12 cellular contexts compared by ENCODE assay signal in genomic region chr6:111922454-111923297, GRCh38. TPM values are rescaled to one million over a fixed set of nuclear protein-coding genes. Genes with fewer than 3 reads are reported as not detected.
DNase-seq lines count a peak whose midpoint lies in the region; ATAC-seq and TF ChIP-seq lines count a peak whose summit lies in the region.
"Had no signal": no experiment of that assay in that cellular context is flagged by ENCODE, and none has a peak within 500 bp of the region (broad histone marks: within the 10 kb centered on the region; RNA-seq: fewer than 3 reads in every experiment).

No MANE protein-coding gene starts in this region.

- H3K27me3 ChIP-seq in neural progenitor cell = no peaks in the 10 kb centered on the region
- H3K27me3 ChIP-seq: cardiac muscle cell, thyroid gland had no signal

- H3K36me3 ChIP-seq in neural progenitor cell = no peaks in the 10 kb centered on the region
- H3K36me3 ChIP-seq: cardiac muscle cell, thyroid gland had no signal

- no peaks in the 10 kb centered on the region for H3K9me3 Mint-ChIP-seq in activated naive CD8-positive, alpha-beta T cell (ENCODE audit: low read depth)
- no peaks in the 10 kb centered on the region for H3K9me3 Mint-ChIP-seq in neural progenitor cell
- no peaks in the 10 kb centered on the region for H3K9me3 Mint-ChIP-seq in stimulated activated memory B cell treated with anti-CD40 and anti-IgM and Interleukin-4, amounts not matched to agents 10 μg/mL and 1 μg/mL and 100 μg/mL, for 72 hours
- H3K9me3 Mint-ChIP-seq: naive thymus-derived CD8-positive, alpha-beta T cell had no signal

- no peaks in the 10 kb centered on the region for H3K27me3 Mint-ChIP-seq in activated naive CD8-positive, alpha-beta T cell
- no peaks in the 10 kb centered on the region for H3K27me3 Mint-ChIP-seq in neural progenitor cell (ENCODE audit: insufficient read depth, low read depth)
- H3K27me3 Mint-ChIP-seq in stimulated activated memory B cell treated with anti-CD40 and anti-IgM and Interleukin-4, amounts not matched to agents 10 μg/mL and 1 μg/mL and 100 μg/mL, for 72 hours = peaks cover 9% of the 10 kb centered on the region
- H3K27me3 Mint-ChIP-seq: naive thymus-derived CD8-positive, alpha-beta T cell had no signal

- no peak overlapping the region for H2AFZ ChIP-seq in neural progenitor cell (replicated peaks)

- DNase-seq in NCI-H2107 treated with DMSO at 0.1 percent for 48 hours (lab: John Stamatoyannopoulos, UW; ENCODE audit: unreplicated experiment) (peak; percentile 36), NCI-H2107 (lab: John Stamatoyannopoulos, UW) (no peak), NCI-H2029 (lab: John Stamatoyannopoulos, UW) (peak; percentile 95), neural progenitor cell (ENCODE audit: low spot score) (peak; percentile 17), foreskin melanocyte (no peak)
- DNase-seq in activated effector memory CD4-positive, alpha-beta T cell treated with Interleukin-2 at 50 U/mL for 16 hours = no peak
- DNase-seq: activated CD4-positive, alpha-beta T cell treated with anti-CD3 and anti-CD28 coated beads for 48 hours; naive thymus-derived CD8-positive, alpha-beta T cell; thyroid gland had no signal

- peaks cover 35% of the 10 kb centered on the region for H3K4me1 ChIP-seq in neural progenitor cell
- H3K4me1 ChIP-seq: thyroid gland had no signal

- peak overlapping the region; percentile 58 for H3K27ac Mint-ChIP-seq in activated naive CD8-positive, alpha-beta T cell
- H3K27ac Mint-ChIP-seq in neural progenitor cell = no peak overlapping the region
- no peak overlapping the region for H3K27ac Mint-ChIP-seq in stimulated activated memory B cell treated with anti-CD40 and anti-IgM and Interleukin-4, amounts not matched to agents 10 μg/mL and 1 μg/mL and 100 μg/mL, for 72 hours

- no peak for ATAC-seq in stimulated activated memory B cell treated with anti-CD40 and anti-IgM and Interleukin-4, amounts not matched to agents 10 μg/mL and 1 μg/mL and 100 μg/mL, for 72 hours
- ATAC-seq: naive thymus-derived CD8-positive, alpha-beta T cell had no signal

- no peak overlapping the region for H3K9ac ChIP-seq in neural progenitor cell

- H4K20me1 ChIP-seq in neural progenitor cell (ENCODE audit: low read depth) = no peaks in the 10 kb centered on the region

- no peak overlapping the region for H3K4me3 Mint-ChIP-seq in activated naive CD8-positive, alpha-beta T cell
- no peak overlapping the region for H3K4me3 Mint-ChIP-seq in neural progenitor cell
- no peak overlapping the region for H3K4me3 Mint-ChIP-seq in stimulated activated memory B cell treated with anti-CD40 and anti-IgM and Interleukin-4, amounts not matched to agents 10 μg/mL and 1 μg/mL and 100 μg/mL, for 72 hours
- H3K4me3 Mint-ChIP-seq: naive thymus-derived CD8-positive, alpha-beta T cell had no signal

- H3F3A ChIP-seq in neural progenitor cell (ENCODE audit: low read depth) = peaks cover 6% of the 10 kb centered on the region

- no peaks in the 10 kb centered on the region for H3K36me3 Mint-ChIP-seq in activated naive CD8-positive, alpha-beta T cell
- no peaks in the 10 kb centered on the region for H3K36me3 Mint-ChIP-seq in neural progenitor cell
- H3K36me3 Mint-ChIP-seq in stimulated activated memory B cell treated with anti-CD40 and anti-IgM and Interleukin-4, amounts not matched to agents 10 μg/mL and 1 μg/mL and 100 μg/mL, for 72 hours = no peaks in the 10 kb centered on the region
- H3K36me3 Mint-ChIP-seq: naive thymus-derived CD8-positive, alpha-beta T cell had no signal

- H3K9me3 ChIP-seq in neural progenitor cell (ENCODE audit: low read depth) = no peaks in the 10 kb centered on the region
- H3K9me3 ChIP-seq: thyroid gland had no signal

- no peaks in the 10 kb centered on the region for H3K79me2 ChIP-seq in neural progenitor cell (ENCODE audit: low read depth)

- no peak overlapping the region for H3K4me3 ChIP-seq in neural progenitor cell
- H3K4me3 ChIP-seq: cardiac muscle cell, thyroid gland had no signal

- H3K27ac ChIP-seq in neural progenitor cell = no peak overlapping the region
- H3K27ac ChIP-seq: cardiac muscle cell, thyroid gland had no signal

- H3K4me1 Mint-ChIP-seq in activated naive CD8-positive, alpha-beta T cell (ENCODE audit: low read depth) = peaks cover 30% of the 10 kb centered on the region
- peaks cover 15% of the 10 kb centered on the region for H3K4me1 Mint-ChIP-seq in neural progenitor cell
- H3K4me1 Mint-ChIP-seq in stimulated activated memory B cell treated with anti-CD40 and anti-IgM and Interleukin-4, amounts not matched to agents 10 μg/mL and 1 μg/mL and 100 μg/mL, for 72 hours = no peaks in the 10 kb centered on the region

- H3K4me2 ChIP-seq in neural progenitor cell = peak overlapping the region; percentile 16

- no peak for TF ChIP-seq CTCF in neural progenitor cell (IDR thresholded peaks at IDR 0.05)

RNA-seq across cellular contexts. Expression of gene FYN, which starts 49.4 kb away (rescaled TPM):
- total RNA-seq in neural progenitor cell (ENCODE audit: low replicate concordance) = 149 and 167 TPM in 2 replicates

Comparison
In these comparisons a context has a peak if more than half of its experiments do, and no peak if none do; other contexts are left out.
1. DNase-seq: peak in NCI-H2107 treated with DMSO at 0.1 percent for 48 hours (single experiment), NCI-H2029 (single experiment) and neural progenitor cell (single experiment); none in NCI-H2107 (single experiment), activated effector memory CD4-positive, alpha-beta T cell treated with Interleukin-2 at 50 U/mL for 16 hours (single experiment) and foreskin melanocyte (single experiment).